Comparison of ENCODE assay signal across 10 cellular contexts in the genomic region with DNA sequence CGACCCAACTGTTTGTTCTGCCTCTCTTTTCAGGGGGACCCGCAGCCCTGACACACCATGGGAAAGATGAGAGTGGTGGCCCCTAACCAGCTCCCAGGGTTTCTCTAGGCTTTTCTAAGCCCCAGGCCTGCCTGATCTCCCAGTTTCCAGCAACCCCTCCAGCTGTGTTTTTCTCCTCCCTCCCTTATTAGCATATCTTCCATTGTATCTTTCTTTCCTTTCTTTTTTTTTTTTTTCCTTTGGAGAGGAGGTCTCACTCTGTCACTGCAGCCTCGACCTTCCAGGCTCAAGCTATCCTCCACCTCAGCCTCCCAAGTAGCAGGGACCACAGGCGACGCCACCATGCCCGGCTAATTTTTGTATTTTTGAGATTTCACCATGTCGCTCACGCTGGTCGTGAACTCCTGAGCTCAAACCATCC. TPM values are rescaled to one million over a fixed set of nuclear protein-coding genes. Genes with fewer than 3 reads are reported as not detected.
DNase-seq lines count a peak whose midpoint lies in the region; ATAC-seq, FAIRE-seq and TF ChIP-seq lines count a peak whose summit lies in the region.
"Had no signal": no experiment of that assay in that cellular context is flagged by ENCODE, and none has a peak within 500 bp of the region (broad histone marks: within the 10 kb centered on the region; RNA-seq: fewer than 3 reads in every experiment).

No MANE protein-coding gene starts in this region.

- peaks cover 36% of the 10 kb centered on the region for H3K79me2 ChIP-seq in SK-N-SH (ENCODE audit: insufficient read depth)
- peaks cover 32% of the 10 kb centered on the region for H3K79me2 ChIP-seq in HepG2 (ENCODE audit: insufficient read depth, low read length)

- peak overlapping the region; percentile 36; the same call in 1 of the 2 replicates for H3K9ac ChIP-seq in SK-N-SH
- H3K9ac ChIP-seq in HepG2 (ENCODE audit: insufficient read depth, low read depth, low read length), result peak overlapping the region; percentile 18; the same call in 1 of the 2 replicates

- no peak for ATAC-seq in SK-N-SH treated with all-trans-retinoic acid at 6 μM for 48 hours
- no peak for ATAC-seq in activated B cell treated with CpG ODN at 0.5 μM for 24 hours (ENCODE audit: low read depth)
- no peak for ATAC-seq in HepG2
- ATAC-seq in stimulated activated naive CD8-positive, alpha-beta T cell treated with anti-CD3 and anti-CD28 coated beads, Interleukin-15, amount 100 ng/mL, for 72 hours, result no peak

- peaks cover 37 to 46% of the 10 kb centered on the region in 2 experiments for H3K4me1 ChIP-seq in SK-N-SH (ENCODE audit: control insufficient read depth in 1 of 2, insufficient read depth in 2 of 2, low read depth in 1 of 2, low read length in 1 of 2)
- peaks cover 76% of the 10 kb centered on the region for H3K4me1 ChIP-seq in HepG2 (ENCODE audit: insufficient read depth, low read length)

- no peak for TF ChIP-seq RAD21 in SK-N-SH (IDR thresholded peaks at IDR 0.05; ENCODE audit: low read length)
- TF ChIP-seq RAD21 in HepG2 (CRISPR knock-in tag; IDR thresholded peaks at IDR 0.05), result no peak

- no peak overlapping the region for H3K4me3 ChIP-seq in SK-N-SH (ENCODE audit: low read depth in 2 of 2, low read length in 1 of 2)
- 0 out of 6 replicates have a peak overlapping the region, but pooled peaks of 1 of the 3 experiments have one; percentile 89 for H3K4me3 ChIP-seq in HepG2 (replicated peaks in 1 of 3; ENCODE audit: insufficient read depth in 1 of 3, low read depth in 2 of 3, low read length in 3 of 3)

- no peaks in the 10 kb centered on the region for H3K36me3 Mint-ChIP-seq in activated B cell treated with CpG ODN at 0.5 μM for 24 hours (ENCODE audit: low read depth)

- peak overlapping the region in 1 of 2 experiments; percentile 77; a peak in 3 of 4 replicates for H3K27ac ChIP-seq in SK-N-SH (ENCODE audit: low read depth in 2 of 2, low read length in 1 of 2)
- H3K27ac ChIP-seq in HepG2 (ENCODE audit: extremely low read length, insufficient read depth, low read length), result no peak overlapping the region

- H4K20me1 ChIP-seq in SK-N-SH (ENCODE audit: insufficient read depth) (peaks cover 22% of the 10 kb centered on the region), HepG2 (ENCODE audit: insufficient read depth, low read length) (no peaks in the 10 kb centered on the region)

- H3K4me3 Mint-ChIP-seq in activated B cell treated with CpG ODN at 0.5 μM for 24 hours, result peak overlapping the region; percentile 83
- H3K4me3 Mint-ChIP-seq in stimulated activated naive CD8-positive, alpha-beta T cell treated with anti-CD3 and anti-CD28 coated beads, Interleukin-15, amount 100 ng/mL, for 72 hours, result peak overlapping the region; percentile 88 to 92

- H2AFZ ChIP-seq in SK-N-SH (ENCODE audit: low read depth), result no peak overlapping the region
- H2AFZ ChIP-seq in HepG2 (ENCODE audit: low read length), result no peak overlapping the region

- TF ChIP-seq EP300 in SK-N-SH (IDR thresholded peaks at IDR 0.05; ENCODE audit: borderline replicate concordance in 1 of 2, low read depth in 1 of 2, low read length in 1 of 2) (no peak), HepG2 (IDR thresholded peaks at IDR 0.05; ENCODE audit: low read depth in 2 of 2, low read length in 2 of 2) (no peak), HepG2 (CRISPR knock-in tag; IDR thresholded peaks at IDR 0.05; ENCODE audit: borderline replicate concordance) (no peak)

- no peaks in the 10 kb centered on the region for H3K9me3 Mint-ChIP-seq in activated B cell treated with CpG ODN at 0.5 μM for 24 hours
- no peaks in the 10 kb centered on the region for H3K9me3 Mint-ChIP-seq in stimulated activated naive CD8-positive, alpha-beta T cell treated with anti-CD3 and anti-CD28 coated beads, Interleukin-15, amount 100 ng/mL, for 72 hours

- peak overlapping the region; percentile 69 for H3K27ac Mint-ChIP-seq in activated B cell treated with CpG ODN at 0.5 μM for 24 hours
- peak overlapping the region in 1 of 2 donors; percentile 93 for H3K27ac Mint-ChIP-seq in stimulated activated naive CD8-positive, alpha-beta T cell treated with anti-CD3 and anti-CD28 coated beads, Interleukin-15, amount 100 ng/mL, for 72 hours

- H3K9me3 ChIP-seq in SK-N-SH (no peaks in the 10 kb centered on the region), HepG2 (ENCODE audit: low read length) (no peaks in the 10 kb centered on the region)
- H3K9me3 ChIP-seq: MG63 had no signal

- intact Hi-C loops in activated B cell treated with CpG ODN at 0.5 μM for 24 hours (cut with micrococcal nuclease), result loop anchor here (10.0 kb wide), 1 partner anchor 742 kb away; the partner anchor contains the start of gene ANP32E
- intact Hi-C loops in HepG2 (cut with micrococcal nuclease; ENCODE audit: unreplicated experiment), result no loop called here

- H3K36me3 ChIP-seq in SK-N-SH (replicated peaks in 1 of 2; ENCODE audit: control insufficient read depth in 1 of 2, insufficient read depth in 2 of 2, low read length in 1 of 2), result no peaks in the 10 kb centered on the region
- H3K36me3 ChIP-seq in HepG2 (replicated peaks in 1 of 2; ENCODE audit: control insufficient read depth in 1 of 2, insufficient read depth in 2 of 2, low read length in 2 of 2), result no peaks in the 10 kb centered on the region

- POLR2A ChIA-PET in SK-N-SH (lab: Yijun Ruan, JAX), result no interaction called here
- POLR2A ChIA-PET in activated B cell treated with CpG ODN at 0.5 μM for 24 hours (lab: Charles Lee), result interaction anchor here (1.0 kb wide), 2 partner anchors 155 to 211 kb away, joined by 3 to 5 read pairs; partner anchors contain the start of gene CTSS
- POLR2A ChIA-PET in HepG2 (lab: Yijun Ruan, JAX), result interaction anchor here (1.2 to 10.3 kb wide), 4 partner anchors 11 to 307 kb away, joined by 3 to 99 read pairs (median 4); partner anchors contain the start of gene MINDY1

- H3K27me3 ChIP-seq in SK-N-SH (ENCODE audit: insufficient read depth), result no peaks in the 10 kb centered on the region
- no peaks in the 10 kb centered on the region; a peak in 1 of 5 replicates for H3K27me3 ChIP-seq in HepG2 (ENCODE audit: control insufficient read depth in 1 of 2, insufficient read depth in 2 of 2, low read length in 2 of 2)
- H3K27me3 ChIP-seq: MG63 had no signal

- CTCF ChIA-PET in SK-N-SH (lab: Yijun Ruan, JAX) (interaction anchor here (17.0 kb wide), 1 partner anchor 24 kb away, joined by 371 read pairs; the partner anchor contains the start of gene MINDY1), activated B cell treated with CpG ODN at 0.5 μM for 24 hours (lab: Charles Lee) (interaction anchor here (0.7 to 1.8 kb wide), 2 partner anchors 19 to 64 kb away, joined by 4 to 7 read pairs; no protein-coding TSS in a partner anchor), HepG2 (lab: Yijun Ruan, JAX; ENCODE audit: low intra/inter-chr PET ratio, low total read pairs) (no interaction called here)

- H3K27me3 Mint-ChIP-seq in activated B cell treated with CpG ODN at 0.5 μM for 24 hours, result no peaks in the 10 kb centered on the region
- no peaks in the 10 kb centered on the region for H3K27me3 Mint-ChIP-seq in stimulated activated naive CD8-positive, alpha-beta T cell treated with anti-CD3 and anti-CD28 coated beads, Interleukin-15, amount 100 ng/mL, for 72 hours

- BruUV-seq in HepG2 (replicated peaks; lab: Mats Ljungman, UMichigan), result no TSS peak

- TF ChIP-seq POLR2A in HepG2 (IDR thresholded peaks at IDR 0.05; ENCODE audit: insufficient read depth in 1 of 2, low read depth in 2 of 2, low read length in 2 of 2) (no peak), GM12892 (IDR thresholded peaks at IDR 0.05; ENCODE audit: low read depth, low read length) (no peak)

- in situ Hi-C loops in HepG2 (cut with HindIII; ENCODE audit: extremely low pct_ligation_motif_present, low pct_unique_long_range_greater_than_20kb), result no loop called here

- H3K4me2 ChIP-seq in SK-N-SH (peak overlapping the region; percentile 60), HepG2 (ENCODE audit: low read depth, low read length) (peak overlapping the region; percentile 72)

- DNase-seq in SK-N-SH, result no peak
- DNase-seq in activated B cell treated with CpG ODN at 0.5 μM for 24 hours, result no peak
- no peak for DNase-seq in HepG2 (ENCODE audit: low spot score)
- no peak for DNase-seq in stimulated activated naive CD8-positive, alpha-beta T cell treated with anti-CD3 and anti-CD28 coated beads, Interleukin-15, amount 100 ng/mL, for 72 hours
- DNase-seq in NCI-H146 treated with DMSO at 0.1 percent for 48 hours (lab: John Stamatoyannopoulos, UW; ENCODE audit: unreplicated experiment), result no peak
- no peak for DNase-seq in occipital lobe (lab: John Stamatoyannopoulos, UW)
- no peak for DNase-seq in GM12892 (ENCODE audit: insufficient read length)
- DNase-seq: MG63 had no signal

- peaks cover 23% of the 10 kb centered on the region for H3F3A ChIP-seq in SK-N-SH (replicated peaks; ENCODE audit: insufficient read depth)

- FAIRE-seq in HepG2 (lab: Jason Lieb, UNC) (no peak), GM12892 (lab: Jason Lieb, UNC) (no peak)

- WGBS in SK-N-SH (ENCODE audit: low lambda C conversion rate), result 95% methylated on average over 7 of the region's 9 CpGs
- 67% methylated on average over 9 of the region's 9 CpGs for WGBS in HepG2 (ENCODE audit: low lambda C conversion rate)

- no peak for TF ChIP-seq CTCF in SK-N-SH (IDR thresholded peaks at IDR 0.05)
- TF ChIP-seq CTCF in activated B cell treated with CpG ODN at 0.5 μM for 24 hours (IDR thresholded peaks at IDR 0.05), result no peak
- no peak for TF ChIP-seq CTCF in HepG2 (CRISPR knock-in tag; IDR thresholded peaks at IDR 0.05)

- no peaks in the 10 kb centered on the region for H3K9me2 ChIP-seq in SK-N-SH

- peaks cover 59% of the 10 kb centered on the region for H3K4me1 Mint-ChIP-seq in activated B cell treated with CpG ODN at 0.5 μM for 24 hours
- H3K4me1 Mint-ChIP-seq in stimulated activated naive CD8-positive, alpha-beta T cell treated with anti-CD3 and anti-CD28 coated beads, Interleukin-15, amount 100 ng/mL, for 72 hours, result peaks cover 70% of the 10 kb centered on the region

RNA-seq across cellular contexts. Expression of gene CERS2, which starts 1.8 kb away (rescaled TPM):
- polyA plus RNA-seq in SK-N-SH (2012; rRNA removed) (150 and 225 TPM in 2 replicates), HepG2 (2011; rRNA removed) (269 and 315 TPM in 2 replicates)
- polyA plus RNA-seq in SK-N-SH (2012; cell fraction: cytosol; rRNA removed), result 143 and 201 TPM in 2 replicates
- polyA plus RNA-seq in SK-N-SH (2012; cell fraction: nucleus; rRNA removed), result 99.8 and 170 TPM in 2 replicates
- total RNA-seq in activated B cell treated with CpG ODN at 0.5 μM for 24 hours (95.5 and 106 TPM in 2 replicates), HepG2 (2016; rRNA removed; fragmentation: Illumina TruSeq; extraction: Trizol) (188 and 298 TPM in 2 replicates), occipital lobe (35.6 TPM)
- total RNA-seq in HepG2 (2016; cell fraction: cytosol; rRNA removed; fragmentation: Illumina TruSeq; extraction: Trizol; ENCODE audit: low read depth), result 172 and 174 TPM in 2 replicates
- 172 and 303 TPM in 2 replicates for total RNA-seq in HepG2 (2016; cell fraction: insoluble cytoplasmic fraction; rRNA removed; fragmentation: Illumina TruSeq; extraction: Trizol)
- 391 and 396 TPM in 2 replicates for total RNA-seq in HepG2 (2016; cell fraction: membrane; rRNA removed; fragmentation: Illumina TruSeq; extraction: Trizol)
- total RNA-seq in HepG2 (2016; cell fraction: nucleus; rRNA removed; fragmentation: Illumina TruSeq; extraction: Trizol), result 237 and 286 TPM in 2 replicates
- 210 and 326 TPM in 2 replicates for polyA plus RNA-seq in HepG2 (2011; cell fraction: cytosol; rRNA removed)
- 209 and 246 TPM in 2 replicates for polyA plus RNA-seq in HepG2 (2011; cell fraction: nucleus; rRNA removed)
- 202 and 241 TPM in 2 replicates for polyA plus RNA-seq in HepG2 (2012)
- 183 and 188 TPM in 2 replicates for polyA plus RNA-seq in HepG2 (2016; cell fraction: cytosol; fragmentation: Illumina TruSeq; extraction: Trizol; ENCODE audit: low read depth)
- polyA plus RNA-seq in HepG2 (2016; cell fraction: insoluble cytoplasmic fraction; fragmentation: Illumina TruSeq; extraction: Trizol; ENCODE audit: low read depth), result 211 and 221 TPM in 2 replicates
- polyA plus RNA-seq in HepG2 (2016; cell fraction: membrane; fragmentation: Illumina TruSeq; extraction: Trizol; ENCODE audit: low read depth), result 341 and 359 TPM in 2 replicates
- 425 and 431 TPM in 2 replicates for polyA plus RNA-seq in HepG2 (2016; cell fraction: nucleus; fragmentation: Illumina TruSeq; extraction: Trizol; ENCODE audit: insufficient read depth, low read depth)
- polyA minus RNA-seq in HepG2 (2011; rRNA and poly(A)+ RNA removed; ENCODE audit: low replicate concordance), result 346 and 363 TPM in 2 replicates
- polyA minus RNA-seq in HepG2 (2011; cell fraction: cytosol; rRNA and poly(A)+ RNA removed), result 145 and 155 TPM in 2 replicates
- 108 and 145 TPM in 2 replicates for polyA minus RNA-seq in HepG2 (2011; cell fraction: nucleus; rRNA and poly(A)+ RNA removed)
- polyA plus RNA-seq in GM12892 (2012; ENCODE audit: missing spikeins), result 60.1 TPM

RNA-seq across cellular contexts. Expression of gene ANXA9, which starts 5.7 kb away (rescaled TPM):
- polyA plus RNA-seq in SK-N-SH (2012; rRNA removed) (0.07 and 0.21 TPM in 2 replicates), HepG2 (2011; rRNA removed) (13.3 and 14.3 TPM in 2 replicates)
- 0.05 and 0.16 TPM in 2 replicates for polyA plus RNA-seq in SK-N-SH (2012; cell fraction: cytosol; rRNA removed)
- 0.76 and 0.82 TPM in 2 replicates for polyA plus RNA-seq in SK-N-SH (2012; cell fraction: nucleus; rRNA removed)
- total RNA-seq in activated B cell treated with CpG ODN at 0.5 μM for 24 hours (not detected in 2 replicates), HepG2 (2016; rRNA removed; fragmentation: Illumina TruSeq; extraction: Trizol) (23.9 and 29.9 TPM in 2 replicates), occipital lobe (not detected)
- total RNA-seq in HepG2 (2016; cell fraction: cytosol; rRNA removed; fragmentation: Illumina TruSeq; extraction: Trizol; ENCODE audit: low read depth), result 23.6 and 28.6 TPM in 2 replicates
- total RNA-seq in HepG2 (2016; cell fraction: insoluble cytoplasmic fraction; rRNA removed; fragmentation: Illumina TruSeq; extraction: Trizol), result 24.2 and 31.1 TPM in 2 replicates
- total RNA-seq in HepG2 (2016; cell fraction: membrane; rRNA removed; fragmentation: Illumina TruSeq; extraction: Trizol), result 36.8 and 45.0 TPM in 2 replicates
- 13.1 and 16.4 TPM in 2 replicates for total RNA-seq in HepG2 (2016; cell fraction: nucleus; rRNA removed; fragmentation: Illumina TruSeq; extraction: Trizol)
- polyA plus RNA-seq in HepG2 (2011; cell fraction: cytosol; rRNA removed), result 13.7 and 18.5 TPM in 2 replicates
- polyA plus RNA-seq in HepG2 (2011; cell fraction: nucleus; rRNA removed), result 22.7 and 24.4 TPM in 2 replicates
- polyA plus RNA-seq in HepG2 (2012), result 8.0 and 10.7 TPM in 2 replicates
- 31.8 and 41.1 TPM in 2 replicates for polyA plus RNA-seq in HepG2 (2016; cell fraction: cytosol; fragmentation: Illumina TruSeq; extraction: Trizol; ENCODE audit: low read depth)
- polyA plus RNA-seq in HepG2 (2016; cell fraction: insoluble cytoplasmic fraction; fragmentation: Illumina TruSeq; extraction: Trizol; ENCODE audit: low read depth), result 34.4 and 34.7 TPM in 2 replicates
- polyA plus RNA-seq in HepG2 (2016; cell fraction: membrane; fragmentation: Illumina TruSeq; extraction: Trizol; ENCODE audit: low read depth), result 37.6 and 45.5 TPM in 2 replicates
- 19.8 and 22.9 TPM in 2 replicates for polyA plus RNA-seq in HepG2 (2016; cell fraction: nucleus; fragmentation: Illumina TruSeq; extraction: Trizol; ENCODE audit: insufficient read depth, low read depth)
- polyA minus RNA-seq in HepG2 (2011; rRNA and poly(A)+ RNA removed; ENCODE audit: low replicate concordance), result 6.4 and 37.2 TPM in 2 replicates
- 11.8 and 16.0 TPM in 2 replicates for polyA minus RNA-seq in HepG2 (2011; cell fraction: cytosol; rRNA and poly(A)+ RNA removed)
- polyA minus RNA-seq in HepG2 (2011; cell fraction: nucleus; rRNA and poly(A)+ RNA removed), result 13.8 and 14.7 TPM in 2 replicates
- 0.51 TPM for polyA plus RNA-seq in GM12892 (2012; ENCODE audit: missing spikeins)
- total RNA-seq: RPMI7951 had no signal

RNA-seq across cellular contexts. Expression of gene MINDY1, which starts 30.3 kb away (rescaled TPM):
- polyA plus RNA-seq in SK-N-SH (2012; rRNA removed) (6.0 and 6.7 TPM in 2 replicates), HepG2 (2011; rRNA removed) (15.0 and 18.0 TPM in 2 replicates)
- polyA plus RNA-seq in SK-N-SH (2012; cell fraction: cytosol; rRNA removed), result 2.8 and 4.8 TPM in 2 replicates
- polyA plus RNA-seq in SK-N-SH (2012; cell fraction: nucleus; rRNA removed), result 17.5 and 19.8 TPM in 2 replicates
- total RNA-seq in activated B cell treated with CpG ODN at 0.5 μM for 24 hours (8.9 and 10.7 TPM in 2 replicates), HepG2 (2016; rRNA removed; fragmentation: Illumina TruSeq; extraction: Trizol) (9.2 and 11.1 TPM in 2 replicates), occipital lobe (10.5 TPM)
- 1.5 and 1.9 TPM in 2 replicates for total RNA-seq in HepG2 (2016; cell fraction: cytosol; rRNA removed; fragmentation: Illumina TruSeq; extraction: Trizol; ENCODE audit: low read depth)
- total RNA-seq in HepG2 (2016; cell fraction: insoluble cytoplasmic fraction; rRNA removed; fragmentation: Illumina TruSeq; extraction: Trizol), result 8.8 and 11.0 TPM in 2 replicates
- 3.7 and 4.9 TPM in 2 replicates for total RNA-seq in HepG2 (2016; cell fraction: membrane; rRNA removed; fragmentation: Illumina TruSeq; extraction: Trizol)
- 8.5 and 8.9 TPM in 2 replicates for total RNA-seq in HepG2 (2016; cell fraction: nucleus; rRNA removed; fragmentation: Illumina TruSeq; extraction: Trizol)
- 7.7 and 9.4 TPM in 2 replicates for polyA plus RNA-seq in HepG2 (2011; cell fraction: cytosol; rRNA removed)
- polyA plus RNA-seq in HepG2 (2011; cell fraction: nucleus; rRNA removed), result 31.0 and 32.8 TPM in 2 replicates
- 8.2 and 9.6 TPM in 2 replicates for polyA plus RNA-seq in HepG2 (2012)
- 0.92 and 1.1 TPM in 2 replicates for polyA plus RNA-seq in HepG2 (2016; cell fraction: cytosol; fragmentation: Illumina TruSeq; extraction: Trizol; ENCODE audit: low read depth)
- polyA plus RNA-seq in HepG2 (2016; cell fraction: insoluble cytoplasmic fraction; fragmentation: Illumina TruSeq; extraction: Trizol; ENCODE audit: low read depth), result 7.1 and 9.8 TPM in 2 replicates
- 2.3 and 3.0 TPM in 2 replicates for polyA plus RNA-seq in HepG2 (2016; cell fraction: membrane; fragmentation: Illumina TruSeq; extraction: Trizol; ENCODE audit: low read depth)
- polyA plus RNA-seq in HepG2 (2016; cell fraction: nucleus; fragmentation: Illumina TruSeq; extraction: Trizol; ENCODE audit: insufficient read depth, low read depth), result 13.4 and 14.4 TPM in 2 replicates
- polyA minus RNA-seq in HepG2 (2011; rRNA and poly(A)+ RNA removed; ENCODE audit: low replicate concordance), result 24.5 and 31.9 TPM in 2 replicates
- 13.3 and 14.8 TPM in 2 replicates for polyA minus RNA-seq in HepG2 (2011; cell fraction: cytosol; rRNA and poly(A)+ RNA removed)
- polyA minus RNA-seq in HepG2 (2011; cell fraction: nucleus; rRNA and poly(A)+ RNA removed), result 13.6 and 15.3 TPM in 2 replicates
- polyA plus RNA-seq in GM12892 (2012; ENCODE audit: missing spikeins), result 2.7 TPM

RNA-seq across cellular contexts. Expression of gene PRUNE1, which starts 31.8 kb away (rescaled TPM):
- polyA plus RNA-seq in SK-N-SH (2012; rRNA removed) (7.3 and 8.2 TPM in 2 replicates), HepG2 (2011; rRNA removed) (24.4 and 31.9 TPM in 2 replicates)
- 6.7 and 7.5 TPM in 2 replicates for polyA plus RNA-seq in SK-N-SH (2012; cell fraction: cytosol; rRNA removed)
- polyA plus RNA-seq in SK-N-SH (2012; cell fraction: nucleus; rRNA removed), result 8.2 and 8.8 TPM in 2 replicates
- total RNA-seq in activated B cell treated with CpG ODN at 0.5 μM for 24 hours (12.9 and 14.2 TPM in 2 replicates), HepG2 (2016; rRNA removed; fragmentation: Illumina TruSeq; extraction: Trizol) (19.0 and 26.2 TPM in 2 replicates), occipital lobe (25.3 TPM)
- total RNA-seq in HepG2 (2016; cell fraction: cytosol; rRNA removed; fragmentation: Illumina TruSeq; extraction: Trizol; ENCODE audit: low read depth), result 12.5 and 13.5 TPM in 2 replicates
- total RNA-seq in HepG2 (2016; cell fraction: insoluble cytoplasmic fraction; rRNA removed; fragmentation: Illumina TruSeq; extraction: Trizol), result 18.9 and 24.2 TPM in 2 replicates
- total RNA-seq in HepG2 (2016; cell fraction: membrane; rRNA removed; fragmentation: Illumina TruSeq; extraction: Trizol), result 15.0 and 18.8 TPM in 2 replicates
- 10.4 and 11.9 TPM in 2 replicates for total RNA-seq in HepG2 (2016; cell fraction: nucleus; rRNA removed; fragmentation: Illumina TruSeq; extraction: Trizol)
- 27.4 and 28.5 TPM in 2 replicates for polyA plus RNA-seq in HepG2 (2011; cell fraction: cytosol; rRNA removed)
- 14.1 and 14.8 TPM in 2 replicates for polyA plus RNA-seq in HepG2 (2011; cell fraction: nucleus; rRNA removed)
- 15.7 and 18.3 TPM in 2 replicates for polyA plus RNA-seq in HepG2 (2012)
- 4.3 and 5.1 TPM in 2 replicates for polyA plus RNA-seq in HepG2 (2016; cell fraction: cytosol; fragmentation: Illumina TruSeq; extraction: Trizol; ENCODE audit: low read depth)
- polyA plus RNA-seq in HepG2 (2016; cell fraction: insoluble cytoplasmic fraction; fragmentation: Illumina TruSeq; extraction: Trizol; ENCODE audit: low read depth), result 30.3 and 30.6 TPM in 2 replicates
- polyA plus RNA-seq in HepG2 (2016; cell fraction: membrane; fragmentation: Illumina TruSeq; extraction: Trizol; ENCODE audit: low read depth), result 12.6 and 13.9 TPM in 2 replicates
- 18.7 and 18.9 TPM in 2 replicates for polyA plus RNA-seq in HepG2 (2016; cell fraction: nucleus; fragmentation: Illumina TruSeq; extraction: Trizol; ENCODE audit: insufficient read depth, low read depth)
- polyA minus RNA-seq in HepG2 (2011; rRNA and poly(A)+ RNA removed; ENCODE audit: low replicate concordance), result 47.8 and 51.4 TPM in 2 replicates
- 18.1 and 20.1 TPM in 2 replicates for polyA minus RNA-seq in HepG2 (2011; cell fraction: cytosol; rRNA and poly(A)+ RNA removed)
- polyA minus RNA-seq in HepG2 (2011; cell fraction: nucleus; rRNA and poly(A)+ RNA removed), result 10.6 and 12.7 TPM in 2 replicates
- 8.0 TPM for polyA plus RNA-seq in GM12892 (2012; ENCODE audit: missing spikeins)

RNA-seq across cellular contexts. Expression of gene SETDB1, which starts 50.2 kb away (rescaled TPM):
- 29.9 and 43.0 TPM in 2 replicates for polyA plus RNA-seq in SK-N-SH (2012; rRNA removed)
- polyA plus RNA-seq in SK-N-SH (2012; cell fraction: cytosol; rRNA removed), result 25.3 and 26.8 TPM in 2 replicates
- 58.8 and 89.1 TPM in 2 replicates for polyA plus RNA-seq in SK-N-SH (2012; cell fraction: nucleus; rRNA removed)
- 101 and 105 TPM in 2 replicates for total RNA-seq in activated B cell treated with CpG ODN at 0.5 μM for 24 hours
- 31.0 and 34.6 TPM in 2 replicates for total RNA-seq in HepG2 (2016; rRNA removed; fragmentation: Illumina TruSeq; extraction: Trizol)
- 8.2 and 9.2 TPM in 2 replicates for total RNA-seq in HepG2 (2016; cell fraction: cytosol; rRNA removed; fragmentation: Illumina TruSeq; extraction: Trizol; ENCODE audit: low read depth)
- total RNA-seq in HepG2 (2016; cell fraction: insoluble cytoplasmic fraction; rRNA removed; fragmentation: Illumina TruSeq; extraction: Trizol), result 32.1 and 33.4 TPM in 2 replicates
- 11.8 and 12.8 TPM in 2 replicates for total RNA-seq in HepG2 (2016; cell fraction: membrane; rRNA removed; fragmentation: Illumina TruSeq; extraction: Trizol)
- 27.2 and 30.3 TPM in 2 replicates for total RNA-seq in HepG2 (2016; cell fraction: nucleus; rRNA removed; fragmentation: Illumina TruSeq; extraction: Trizol)
- polyA plus RNA-seq in HepG2 (2011; rRNA removed), result 30.1 and 33.1 TPM in 2 replicates
- 15.2 and 18.5 TPM in 2 replicates for polyA plus RNA-seq in HepG2 (2011; cell fraction: cytosol; rRNA removed)
- 43.9 and 48.6 TPM in 2 replicates for polyA plus RNA-seq in HepG2 (2011; cell fraction: nucleus; rRNA removed)
- polyA plus RNA-seq in HepG2 (2012), result 26.3 and 29.9 TPM in 2 replicates
- 2.5 TPM in 2 replicates for polyA plus RNA-seq in HepG2 (2016; cell fraction: cytosol; fragmentation: Illumina TruSeq; extraction: Trizol; ENCODE audit: low read depth)
- polyA plus RNA-seq in HepG2 (2016; cell fraction: insoluble cytoplasmic fraction; fragmentation: Illumina TruSeq; extraction: Trizol; ENCODE audit: low read depth), result 17.6 and 20.4 TPM in 2 replicates
- 4.2 and 4.3 TPM in 2 replicates for polyA plus RNA-seq in HepG2 (2016; cell fraction: membrane; fragmentation: Illumina TruSeq; extraction: Trizol; ENCODE audit: low read depth)
- 53.3 and 55.8 TPM in 2 replicates for polyA plus RNA-seq in HepG2 (2016; cell fraction: nucleus; fragmentation: Illumina TruSeq; extraction: Trizol; ENCODE audit: insufficient read depth, low read depth)
- polyA minus RNA-seq in HepG2 (2011; rRNA and poly(A)+ RNA removed; ENCODE audit: low replicate concordance), result 37.4 and 74.1 TPM in 2 replicates
- 22.7 and 23.2 TPM in 2 replicates for polyA minus RNA-seq in HepG2 (2011; cell fraction: cytosol; rRNA and poly(A)+ RNA removed)
- polyA minus RNA-seq in HepG2 (2011; cell fraction: nucleus; rRNA and poly(A)+ RNA removed), result 59.4 and 70.0 TPM in 2 replicates
- total RNA-seq in occipital lobe, result 51.5 TPM
- polyA plus RNA-seq in GM12892 (2012; ENCODE audit: missing spikeins), result 33.0 TPM

Comparison
In these comparisons a context has a peak if more than half of its experiments do, and no peak if none do; other contexts are left out.
1. RNA of gene ANXA9, which starts 5.7 kb away (total RNA-seq): 13.1 to 45.0 TPM in HepG2; not detected in occipital lobe (single experiment) and not detected in activated B cell treated with CpG ODN at 0.5 μM for 24 hours; every median in the first group is over 10 times any median in the second.